Comparison of ENCODE assay signal across 26 cellular contexts in genomic region chr15:77563768-77564167, GRCh38.
"Had no signal": no experiment of that assay in that cellular context is flagged by ENCODE, and none has a peak within 500 bp of the region (broad histone marks: within the 10 kb centered on the region; RNA-seq: fewer than 3 reads in every experiment).

No MANE protein-coding gene starts in this region.

- ATAC-seq: activated CD4-positive, CD25-positive, alpha-beta regulatory T cell treated with anti-CD3 and anti-CD28 coated beads, Interleukin-2, amount 50 U/mL, for 24 hours; activated CD8-positive, alpha-beta T cell treated with anti-CD3 and anti-CD28 coated beads for 36 hours; Panc1 had no signal

- H3K4me3 ChIP-seq: adrenal gland, breast epithelium, MG63, SJCRH30 had no signal

- H3K27me3 ChIP-seq: adrenal gland, MG63 had no signal

- H3K27ac ChIP-seq: adrenal gland, breast epithelium, SJCRH30 had no signal

- DNase-seq: activated CD4-positive, alpha-beta T cell treated with anti-CD3 and anti-CD28 coated beads for 4 hours; activated CD8-positive, alpha-beta memory T cell treated with anti-CD3 and anti-CD28 coated beads, Interleukin-2, amount 50 U/mL, for 4 hours; activated CD8-positive, alpha-beta T cell treated with anti-CD3 and anti-CD28 coated beads for 36 hours; activated naive CD4-positive, alpha-beta T cell treated with anti-CD3 and anti-CD28 coated beads, Interleukin-2, amount 50 U/mL, for 16 hours; activated naive CD8-positive, alpha-beta T cell treated with anti-CD3 and anti-CD28 coated beads, Interleukin-2, amount 10 ng/mL, durations not matched to agents 7 days and 5 days; adrenal gland; aorta; central memory CD4-positive, alpha-beta T cell; MG63; MV-4-11; NCI-H1092 treated with DMSO at 0.1 percent for 48 hours; NCI-H1436; NCI-H1694 treated with DMSO at 0.1 percent for 48 hours; NCI-H2081; NCI-H510A; NCI-H69; NK-92 treated with Interleukin-12 subunit alpha and Interleukin-12 subunit beta, amount 100 ng/mL, for 24 hours; OCI-M1; Right ventricle myocardium superior; RPMI8226; SJCRH30; SK-N-SH; T-helper 1 cell had no signal
